24 cellular contexts compared by ENCODE assay signal in genomic region chr6:64186562-64186961, GRCh38.
"Had no signal": no experiment of that assay in that cellular context is flagged by ENCODE, and none has a peak within 500 bp of the region (broad histone marks: within the 10 kb centered on the region; RNA-seq: fewer than 3 reads in every experiment).

No MANE protein-coding gene starts in this region.

- H3K9ac ChIP-seq: parathyroid adenoma had no signal

- H3K79me2 ChIP-seq: parathyroid adenoma had no signal

- ATAC-seq: heart left ventricle; natural killer cell; psoas muscle; right lobe of liver; stimulated activated memory B cell treated with anti-CD40 and anti-IgM and Interleukin-4, amounts not matched to agents 10 μg/mL and 1 μg/mL and 100 μg/mL, for 72 hours; stimulated activated naive CD8-positive, alpha-beta T cell treated with anti-CD3 and anti-CD28 coated beads, Interleukin-15, amount 100 ng/mL, for 72 hours had no signal

- H3K4me1 ChIP-seq: heart left ventricle, left ventricle myocardium inferior, parathyroid adenoma, psoas muscle, right lobe of liver, spleen, tibial nerve, uterus had no signal

- H2AFZ ChIP-seq: parathyroid adenoma had no signal

- H3K27me3 ChIP-seq: heart left ventricle, right lobe of liver, spleen, tibial nerve, uterus had no signal

- H3K9me3 ChIP-seq: psoas muscle, tibial nerve, uterus had no signal

- H3K36me3 ChIP-seq: heart left ventricle, left ventricle myocardium inferior, right lobe of liver, spleen, tibial nerve, uterus had no signal

- DNase-seq: heart left ventricle; hypothalamus; immature natural killer cell; islet precursor cell; left ventricle myocardium inferior; mesendoderm; naive B cell; natural killer cell; nephron progenitor cell; nucleus accumbens; psoas muscle; right lobe of liver; spleen; stimulated activated CD4-positive, alpha-beta T cell treated with anti-CD3 and anti-CD28 coated beads, Interleukin-4, amount 100 ng/mL, for 4 hours; stimulated activated CD8-positive, alpha-beta memory T cell treated with anti-CD3 and anti-CD28 coated beads, Interleukin-4, amount 100 ng/mL, for 48 hours; stimulated activated naive CD4-positive, alpha-beta T cell treated with Interleukin-2 at 50 U/mL for 16 hours; stimulated activated naive CD8-positive, alpha-beta T cell treated with anti-CD3 and anti-CD28 coated beads, Interleukin-15, amount 100 ng/mL, for 72 hours; substantia nigra; uterus had no signal

- H3K27ac ChIP-seq: heart left ventricle, left ventricle myocardium inferior, parathyroid adenoma, psoas muscle, right lobe of liver, skin epidermis, spleen, tibial nerve, uterus had no signal

- H3K4me3 ChIP-seq: heart left ventricle, left ventricle myocardium inferior, lung, psoas muscle, right lobe of liver, skin epidermis, spleen, tibial nerve, uterus had no signal
